In the genomic region with DNA sequence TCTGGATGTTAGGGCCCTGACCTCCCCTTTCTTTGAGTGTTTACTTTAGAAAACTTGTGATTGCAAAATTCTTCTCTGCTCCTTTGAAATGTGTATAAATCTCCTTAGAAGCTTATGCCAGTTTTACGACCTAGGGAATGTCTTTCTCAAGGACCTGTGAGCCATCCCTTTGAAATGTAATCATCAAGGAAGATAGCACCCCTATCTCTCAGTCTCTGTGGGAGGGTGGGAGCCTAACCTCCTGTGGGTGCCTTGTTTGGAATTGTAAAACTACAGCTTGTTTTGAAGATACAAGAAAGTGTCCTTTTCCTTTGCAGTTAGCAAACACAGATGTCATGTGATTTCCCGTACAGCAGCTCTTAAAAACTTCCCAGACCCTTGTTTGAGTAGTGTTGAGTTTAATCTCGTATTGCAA, we compare ENCODE assay signal across 10 cellular contexts. TPM values are rescaled to one million over a fixed set of nuclear protein-coding genes. Genes with fewer than 3 reads are reported as not detected.
DNase-seq lines count a peak whose midpoint lies in the region; ATAC-seq and TF ChIP-seq lines count a peak whose summit lies in the region.
"Had no signal": no experiment of that assay in that cellular context is flagged by ENCODE, and none has a peak within 500 bp of the region (broad histone marks: within the 10 kb centered on the region; RNA-seq: fewer than 3 reads in every experiment).

No MANE protein-coding gene starts in this region.

- peak overlapping the region; percentile 68 for H3K4me3 Mint-ChIP-seq in mesothelial cell of epicardium

- no peak for TF ChIP-seq CTCF in right atrium auricular region (IDR thresholded peaks at IDR 0.05)
- TF ChIP-seq CTCF in mesothelial cell of epicardium (IDR thresholded peaks at IDR 0.05; ENCODE audit: unreplicated experiment), result no peak
- no peak for TF ChIP-seq CTCF in upper lobe of right lung (IDR thresholded peaks at IDR 0.05)
- no peak for TF ChIP-seq CTCF in WERI-Rb-1 (IDR thresholded peaks at IDR 0.05; ENCODE audit: low read depth, low read length)
- TF ChIP-seq CTCF in GM20000 (IDR thresholded peaks at IDR 0.05; ENCODE audit: extremely low read depth, missing control alignments), result no peak

- H3K4me1 ChIP-seq in right atrium auricular region (peaks cover 0 to 23% of the 10 kb centered on the region in 2 donors), upper lobe of right lung (peaks cover 31% of the 10 kb centered on the region)

- H3K27me3 ChIP-seq in right atrium auricular region (no peaks in the 10 kb centered on the region), upper lobe of right lung (no peaks in the 10 kb centered on the region), WERI-Rb-1 (ENCODE audit: insufficient read depth, low read depth, severe bottlenecking) (peaks cover 42% of the 10 kb centered on the region)

- H3K27ac Mint-ChIP-seq in mesothelial cell of epicardium, result peak overlapping the region; percentile 88

- peaks cover 0 to 3% of the 10 kb centered on the region in 2 donors for H3K9me3 ChIP-seq in right atrium auricular region
- no peaks in the 10 kb centered on the region for H3K9me3 ChIP-seq in upper lobe of right lung
- H3K9me3 ChIP-seq in WERI-Rb-1 (ENCODE audit: severe bottlenecking), result no peaks in the 10 kb centered on the region

- H3K4me3 ChIP-seq in right atrium auricular region (no peak overlapping the region), upper lobe of right lung (no peak overlapping the region), WERI-Rb-1 (ENCODE audit: low read depth, low read length) (no peak overlapping the region)

- H3K27me3 Mint-ChIP-seq in mesothelial cell of epicardium (ENCODE audit: low read depth), result no peaks in the 10 kb centered on the region

- no peak for DNase-seq in right atrium auricular region (ENCODE audit: low spot score)
- no peak for DNase-seq in cardiac septum (ENCODE audit: low spot score)
- DNase-seq in amniotic epithelial cell (ENCODE audit: low read depth), result peak; percentile 99
- no peak for DNase-seq in mesothelial cell of epicardium (ENCODE audit: low spot score in 2 of 2, unreplicated experiment in 2 of 2)
- DNase-seq in upper lobe of right lung, result no peak
- no peak for DNase-seq in NK-92 treated with Interleukin-12 subunit alpha and Interleukin-12 subunit beta, amount 100 ng/mL, for 24 hours (lab: John Stamatoyannopoulos, UW)
- no peak for DNase-seq in WERI-Rb-1
- DNase-seq in GM20000 (ENCODE audit: low spot score), result no peak
- DNase-seq: NCI-H345 had no signal

- H3K27ac ChIP-seq in right atrium auricular region (peak overlapping the region; percentile 97 to 99), upper lobe of right lung (peak overlapping the region; percentile 100), WERI-Rb-1 (no peak overlapping the region)

- H3K36me3 ChIP-seq in right atrium auricular region (no peaks in the 10 kb centered on the region), upper lobe of right lung (no peaks in the 10 kb centered on the region), WERI-Rb-1 (no peaks in the 10 kb centered on the region)

- H3K4me1 Mint-ChIP-seq in mesothelial cell of epicardium, result peaks cover 46% of the 10 kb centered on the region

- peak; percentile 14 for ATAC-seq in upper lobe of right lung

- peaks cover 35% of the 10 kb centered on the region for H3K36me3 Mint-ChIP-seq in mesothelial cell of epicardium

- intact Hi-C loops in cardiac septum (cut with DNase I) (loop anchor here (2.0 to 10.0 kb wide), 3 partner anchors 42 to 245 kb away; partner anchors contain the start of genes ASB8 and ZNF641), upper lobe of right lung (cut with DNase I) (no loop called here)

- H3K9me3 Mint-ChIP-seq in mesothelial cell of epicardium, result peaks cover 36% of the 10 kb centered on the region

RNA-seq across cellular contexts. Expression of gene OR10AD1, which starts 3.3 kb away (rescaled TPM):
- total RNA-seq in right atrium auricular region, result not detected
- total RNA-seq in cardiac septum, result not detected
- total RNA-seq in mesothelial cell of epicardium, result not detected in 3 replicates
- not detected for total RNA-seq in upper lobe of right lung
- total RNA-seq: fibroblast of lung had no signal

RNA-seq across cellular contexts. Expression of gene CCDC184, which starts 16.3 kb away (rescaled TPM):
- total RNA-seq in right atrium auricular region (1 to 10 TPM in 1 of 2 donors, under 1 TPM in 1; 0.37 to 1.4 TPM), cardiac septum (0.67 TPM), mesothelial cell of epicardium (1.4 to 1.7 TPM (median 1.6 TPM) in 3 replicates), upper lobe of right lung (0.61 TPM)

RNA-seq across cellular contexts. Expression of gene ASB8, which starts 42.5 kb away (rescaled TPM):
- total RNA-seq in right atrium auricular region (10 to 100 TPM; 35.7 to 68.6 TPM), cardiac septum (69.4 TPM), mesothelial cell of epicardium (21.0 to 24.8 TPM (median 24.0 TPM) in 3 replicates), upper lobe of right lung (34.5 TPM)
